In genomic region chr1:108512239-108513071, GRCh38 we compare ENCODE assay signal across 8 cellular contexts. TPM values are rescaled to one million over a fixed set of nuclear protein-coding genes. Genes with fewer than 3 reads are reported as not detected.
A peak's percentile ranks its signal among the peaks of the same experiment; 100 is the strongest.
DNase-seq lines count a peak whose midpoint lies in the region; ATAC-seq and TF ChIP-seq lines count a peak whose summit lies in the region.

No MANE protein-coding gene starts in this region.

- H3K27ac Mint-ChIP-seq in nephron progenitor cell, result no peak overlapping the region
- H3K27ac Mint-ChIP-seq in activated T-cell treated with anti-CD3 and anti-CD28 coated beads, Interleukin-2, amount 50 U/mL, for 24 hours, result no peak overlapping the region

- H3K36me3 ChIP-seq in OCI-LY7 (ENCODE audit: insufficient read depth, low read length), result no peaks in the 10 kb centered on the region

- peak; percentile 24 for DNase-seq in DMS53 treated with DMSO at 0.1 percent for 48 hours (lab: John Stamatoyannopoulos, UW; ENCODE audit: unreplicated experiment)
- DNase-seq in OCI-LY7 (ENCODE audit: low spot score), result peak; percentile 59
- DNase-seq in epidermal melanocyte (ENCODE audit: insufficient read length, low spot score), result peak; percentile 19
- no peak for DNase-seq in nephron progenitor cell
- DNase-seq in activated T-cell treated with anti-CD3 and anti-CD28 coated beads, Interleukin-2, amount 50 U/mL, for 24 hours, result no peak

- H3K27ac ChIP-seq in OCI-LY7 (ENCODE audit: low read depth, low read length, poor library complexity, severe bottlenecking), result no peak overlapping the region

- no peak overlapping the region for H3K4me2 ChIP-seq in OCI-LY7 (ENCODE audit: low read length)

- H3K36me3 Mint-ChIP-seq in nephron progenitor cell (ENCODE audit: low read depth), result no peaks in the 10 kb centered on the region
- no peaks in the 10 kb centered on the region for H3K36me3 Mint-ChIP-seq in activated T-cell treated with anti-CD3 and anti-CD28 coated beads, Interleukin-2, amount 50 U/mL, for 24 hours (ENCODE audit: low read depth)

- H4K20me1 ChIP-seq in OCI-LY7 (ENCODE audit: insufficient read depth, low read length), result no peaks in the 10 kb centered on the region

- TF ChIP-seq CTCF in OCI-LY7 (conservative IDR thresholded peaks at IDR 0.05; ENCODE audit: low read length), result peak; percentile 98
- peak; percentile 83 for TF ChIP-seq CTCF in nephron progenitor cell (IDR thresholded peaks at IDR 0.05)

- no peaks in the 10 kb centered on the region for H3K9me3 Mint-ChIP-seq in nephron progenitor cell
- H3K9me3 Mint-ChIP-seq in activated T-cell treated with anti-CD3 and anti-CD28 coated beads, Interleukin-2, amount 50 U/mL, for 24 hours, result no peaks in the 10 kb centered on the region

- H3K4me1 Mint-ChIP-seq in nephron progenitor cell, result no peaks in the 10 kb centered on the region
- no peaks in the 10 kb centered on the region for H3K4me1 Mint-ChIP-seq in activated T-cell treated with anti-CD3 and anti-CD28 coated beads, Interleukin-2, amount 50 U/mL, for 24 hours (ENCODE audit: low read depth)

- H3K9me3 ChIP-seq in OCI-LY7 (ENCODE audit: low read length), result 0 out of 2 replicates have a peak, but pooled peaks cover 4% of the 10 kb centered on the region

- CTCF ChIA-PET in OCI-LY7 (lab: Charles Lee; ENCODE audit: unreplicated experiment), result interaction anchor here (1.3 to 2.0 kb wide), 2 partner anchors 48 to 131 kb away, joined by 4 to 15 read pairs; partner anchors contain the start of gene EEIG2

- intact Hi-C loops in OCI-LY7 (cut with micrococcal nuclease; ENCODE audit: unreplicated experiment), result loop anchor here (1.0 kb wide), 2 partner anchors 49 to 131 kb away; no protein-coding TSS in a partner anchor

- ATAC-seq in HG03432 (IDR thresholded peaks at IDR 0.05; ENCODE audit: unreplicated experiment), result peak; percentile 65
- ATAC-seq in HG02623 (IDR thresholded peaks at IDR 0.05; ENCODE audit: unreplicated experiment), result no peak
- no peak for ATAC-seq in HG03342 (IDR thresholded peaks at IDR 0.05; ENCODE audit: unreplicated experiment)

- no TSS peak for BruUV-seq in OCI-LY7 (replicated peaks; lab: Mats Ljungman, UMichigan)

- H2AFZ ChIP-seq in OCI-LY7 (ENCODE audit: low read length), result no peak overlapping the region

- no peaks in the 10 kb centered on the region for H3K79me2 ChIP-seq in OCI-LY7 (ENCODE audit: insufficient read depth, low read depth, low read length)

- no peaks in the 10 kb centered on the region for H3K9me2 ChIP-seq in OCI-LY7 (ENCODE audit: insufficient read depth, low read length)

- H3K4me3 Mint-ChIP-seq in nephron progenitor cell, result no peak overlapping the region
- H3K4me3 Mint-ChIP-seq in activated T-cell treated with anti-CD3 and anti-CD28 coated beads, Interleukin-2, amount 50 U/mL, for 24 hours, result no peak overlapping the region

- POLR2A ChIA-PET in OCI-LY7 (lab: Charles Lee), result interaction anchor here (0.8 to 3.1 kb wide), 2 partner anchors 48 to 74 kb away, joined by 3 to 20 read pairs; partner anchors contain the start of gene EEIG2

- H3K27me3 Mint-ChIP-seq in nephron progenitor cell (ENCODE audit: low read depth, poor library complexity), result peaks cover 3% of the 10 kb centered on the region
- H3K27me3 Mint-ChIP-seq in activated T-cell treated with anti-CD3 and anti-CD28 coated beads, Interleukin-2, amount 50 U/mL, for 24 hours, result peaks cover 26% of the 10 kb centered on the region

- no peak overlapping the region for H3K4me3 ChIP-seq in OCI-LY7 (ENCODE audit: low read depth, low read length, poor library complexity, severe bottlenecking)

- H3K4me1 ChIP-seq in OCI-LY7 (ENCODE audit: insufficient read depth, low read length, poor library complexity, severe bottlenecking), result no peaks in the 10 kb centered on the region

RNA-seq across cellular contexts. Expression of gene EEIG2, which starts 47.4 kb away (rescaled TPM):
- total RNA-seq in OCI-LY7 (2014; rRNA removed; shearing (Covaris generic)), result 21.3 and 24.7 TPM in 2 replicates
- 23.1 and 27.1 TPM in 2 replicates for total RNA-seq in OCI-LY7 (2022)

Comparison
In these comparisons a context has a peak if more than half of its experiments do, and no peak if none do; other contexts are left out.
1. DNase-seq: peak in DMS53 treated with DMSO at 0.1 percent for 48 hours (single experiment), OCI-LY7 (single experiment) and epidermal melanocyte (single experiment); none in nephron progenitor cell (single experiment) and activated T-cell treated with anti-CD3 and anti-CD28 coated beads, Interleukin-2, amount 50 U/mL, for 24 hours (single experiment).